8 cellular contexts compared by ENCODE assay signal in genomic region chr12:80837342-80837978, GRCh38.
DNase-seq lines count a peak whose midpoint lies in the region; ATAC-seq and TF ChIP-seq lines count a peak whose summit lies in the region.

No MANE protein-coding gene starts in this region.

- no peaks in the 10 kb centered on the region for H3K27me3 ChIP-seq in body of pancreas
- H3K27me3 ChIP-seq in kidney epithelial cell (ENCODE audit: control insufficient read depth, insufficient read depth, low read length), result no peaks in the 10 kb centered on the region

- H3K36me3 ChIP-seq in body of pancreas (replicated peaks in 1 of 2; ENCODE audit: insufficient read depth in 1 of 2, low read depth in 2 of 2) (no peaks in the 10 kb centered on the region), kidney epithelial cell (ENCODE audit: control insufficient read depth, insufficient read depth, low read length) (no peaks in the 10 kb centered on the region)

- no peak for TF ChIP-seq POLR2A in body of pancreas (IDR thresholded peaks at IDR 0.05)

- H3K4me3 ChIP-seq in body of pancreas (no peak overlapping the region), kidney epithelial cell (ENCODE audit: low read depth, low read length) (no peak overlapping the region)

- peak; percentile 66 for TF ChIP-seq CTCF in GM12874 (IDR thresholded peaks at IDR 0.05; ENCODE audit: insufficient read depth, low read depth, low read length)
- TF ChIP-seq CTCF in body of pancreas (IDR thresholded peaks at IDR 0.05), result peak in 6 of 7 experiments; percentile 34 to 61 (median 52)
- TF ChIP-seq CTCF in kidney epithelial cell (IDR thresholded peaks at IDR 0.05; ENCODE audit: insufficient read depth, low read length, poor library complexity, severe bottlenecking), result peak; percentile 81

- peak overlapping the region in 1 of 4 donors; percentile 18 for H3K27ac ChIP-seq in body of pancreas

- no peaks in the 10 kb centered on the region for H3K9me3 ChIP-seq in body of pancreas

- peaks cover 5% of the 10 kb centered on the region for H3K4me1 ChIP-seq in body of pancreas

- intact Hi-C loops in body of pancreas (cut with DNase I), result no loop called here

- 29 to 35% methylated on average over 5 of the region's 5 CpGs for WGBS in body of pancreas, 2 donors

- DNase-seq in NCI-H187 (lab: John Stamatoyannopoulos, UW), result peak; percentile 17 to 19
- peak in 3 of 4 donors; percentile 25 to 42 (median 37) for DNase-seq in body of pancreas
- DNase-seq in kidney epithelial cell (ENCODE audit: low read depth), result peak; percentile 14
- no peak for DNase-seq in stimulated activated CD4-positive, alpha-beta T cell treated with anti-CD3 and anti-CD28 coated beads, Interleukin-1b, Interleukin-23, amount 100 ng/mL, for 48 hours
- DNase-seq in SKM-1 treated with dmso at 0.1 percent for 144 hours (lab: John Stamatoyannopoulos, UW; ENCODE audit: unreplicated experiment), result no peak
- DNase-seq in activated CD8-positive, alpha-beta memory T cell treated with anti-CD3 and anti-CD28 coated beads, Interleukin-2, amount 50 U/mL, for 4 hours, result no peak

- peak; percentile 53 for ATAC-seq in HG02763 (IDR thresholded peaks at IDR 0.05; ENCODE audit: unreplicated experiment)
- ATAC-seq in body of pancreas, result peak; percentile 80

Comparison
In these comparisons a context has a peak if more than half of its experiments do, and no peak if none do; other contexts are left out.
1. DNase-seq: peak in NCI-H187 (2 of 2), body of pancreas (3 of 4) and kidney epithelial cell (single experiment); none in stimulated activated CD4-positive, alpha-beta T cell treated with anti-CD3 and anti-CD28 coated beads, Interleukin-1b, Interleukin-23, amount 100 ng/mL, for 48 hours (single experiment), SKM-1 treated with dmso at 0.1 percent for 144 hours (single experiment) and activated CD8-positive, alpha-beta memory T cell treated with anti-CD3 and anti-CD28 coated beads, Interleukin-2, amount 50 U/mL, for 4 hours (single experiment).
2. Peak in every context shown above with its lines, with median percentiles within 50 percentile points of each other: CTCF ChIP-seq.